In the genomic region with DNA sequence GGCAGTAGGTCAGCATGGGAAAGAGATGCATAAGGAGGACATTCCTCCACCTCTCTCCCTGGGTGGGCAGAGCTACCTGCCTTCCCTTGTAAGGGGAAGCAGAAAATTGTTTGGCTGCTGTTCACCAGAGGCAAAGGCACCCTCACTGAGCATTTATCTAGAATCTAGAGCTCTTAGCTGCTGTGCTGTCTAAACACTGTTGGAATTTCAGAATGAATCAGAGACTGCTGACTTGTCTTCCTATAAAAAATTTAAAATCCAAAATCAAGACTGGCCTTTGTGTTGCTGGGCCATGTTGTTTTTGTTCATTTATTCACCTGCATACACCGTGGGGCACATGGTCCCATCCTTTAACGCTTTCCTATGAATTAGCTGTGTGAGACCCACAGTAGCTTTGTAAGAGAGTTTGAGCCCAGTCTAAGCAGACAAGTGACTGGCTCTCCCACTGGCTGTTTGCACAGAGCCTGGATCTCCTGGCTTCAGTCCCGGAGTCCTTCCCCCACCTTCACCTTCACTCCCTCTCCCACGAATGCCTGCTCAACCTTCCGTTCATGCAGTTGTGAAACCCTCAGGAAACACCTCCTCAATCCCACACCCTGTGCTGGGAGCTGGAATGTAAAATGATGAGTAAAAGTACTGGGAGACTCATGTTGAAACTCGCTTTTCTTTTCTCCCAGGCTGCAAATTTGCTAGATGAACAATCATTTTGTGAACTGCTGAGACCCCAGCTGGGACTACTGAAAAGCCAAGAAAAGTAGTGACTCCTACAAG, we compare ENCODE assay signal across 12 cellular contexts.
DNase-seq lines count a peak whose midpoint lies in the region; ATAC-seq, FAIRE-seq and TF ChIP-seq lines count a peak whose summit lies in the region.
"Had no signal": no experiment of that assay in that cellular context is flagged by ENCODE, and none has a peak within 500 bp of the region (broad histone marks: within the 10 kb centered on the region; RNA-seq: fewer than 3 reads in every experiment).

No MANE protein-coding gene starts in this region.

- H3K9ac ChIP-seq in smooth muscle cell (ENCODE audit: low read depth), result peak overlapping the region; percentile 3

- POLR2A ChIA-PET in HEK293 (lab: Yijun Ruan, JAX), result interaction anchor here (1.2 kb wide), 1 partner anchor 8 kb away, joined by 4 read pairs; no protein-coding TSS in a partner anchor

- no peaks in the 10 kb centered on the region for H3K9me3 ChIP-seq in HEK293 (ENCODE audit: control insufficient read depth, insufficient read depth, low read depth, low read length)
- no peaks in the 10 kb centered on the region for H3K9me3 ChIP-seq in smooth muscle cell (replicated peaks; ENCODE audit: low read depth)

- ATAC-seq in HG02970 (IDR thresholded peaks at IDR 0.05; ENCODE audit: low FRiP score, unreplicated experiment), result no peak
- ATAC-seq: heart left ventricle had no signal

- CTCF ChIA-PET in HEK293 (lab: Yijun Ruan, JAX), result no interaction called here

- no peaks in the 10 kb centered on the region for H3K27me3 ChIP-seq in smooth muscle cell (ENCODE audit: low read depth)

- no peak overlapping the region for H2AFZ ChIP-seq in smooth muscle cell (ENCODE audit: low read depth)

- H3K79me2 ChIP-seq in smooth muscle cell (ENCODE audit: low read depth), result no peaks in the 10 kb centered on the region

- H3K4me3 ChIP-seq in HEK293 (ENCODE audit: low read depth, low read length) (no peak overlapping the region), smooth muscle cell (no peak overlapping the region)
- H3K4me3 ChIP-seq: cardiac muscle cell, heart left ventricle had no signal

- H3K4me1 ChIP-seq in HEK293 (ENCODE audit: control insufficient read depth, insufficient read depth, low read length), result no peaks in the 10 kb centered on the region
- peaks cover 8% of the 10 kb centered on the region for H3K4me1 ChIP-seq in smooth muscle cell (ENCODE audit: low read depth)
- H3K4me1 ChIP-seq: heart left ventricle had no signal

- no peak for FAIRE-seq in RCC 7860 (lab: Jason Lieb, UNC)

- H3F3A ChIP-seq in smooth muscle cell (ENCODE audit: low read depth), result no peaks in the 10 kb centered on the region

- WGBS in smooth muscle cell (ENCODE audit: low lambda C conversion rate), result 48% methylated on average over 6 of the region's 6 CpGs

- peak overlapping the region; percentile 47 for H3K4me2 ChIP-seq in smooth muscle cell

- DNase-seq in amniotic stem cell (lab: John Stamatoyannopoulos, UW) (peak; percentile 2), head of caudate nucleus (peak in 38 of 42 donors; percentile 33 to 91 (median 72)), smooth muscle cell (lab: John Stamatoyannopoulos, UW; ENCODE audit: unreplicated experiment) (no peak), RCC 7860 (ENCODE audit: low spot score) (no peak), DMS53 treated with DMSO at 0.1 percent for 48 hours (lab: John Stamatoyannopoulos, UW; ENCODE audit: unreplicated experiment) (no peak), GM19240 (ENCODE audit: insufficient read length, low spot score) (no peak)
- DNase-seq: heart left ventricle, NCI-H748 treated with DMSO at 0.1 percent for 48 hours, T-helper 2 cell had no signal

- intact Hi-C loops in head of caudate nucleus (cut with DNase I), result no loop called here

- H4K20me1 ChIP-seq in smooth muscle cell (ENCODE audit: low read depth), result no peaks in the 10 kb centered on the region

- H3K36me3 ChIP-seq in HEK293 (ENCODE audit: control insufficient read depth in 2 of 2, insufficient read depth in 1 of 2, low read length in 2 of 2), result no peaks in the 10 kb centered on the region
- H3K36me3 ChIP-seq in smooth muscle cell (ENCODE audit: low read depth), result no peaks in the 10 kb centered on the region
- H3K36me3 ChIP-seq: cardiac muscle cell, heart left ventricle had no signal

- TF ChIP-seq CTCF in HEK293 (tag by site-specific recombination; IDR thresholded peaks at IDR 0.05), result no peak
- no peak for TF ChIP-seq CTCF in smooth muscle cell (IDR thresholded peaks at IDR 0.05; ENCODE audit: borderline replicate concordance, insufficient read depth, poor library complexity, severe bottlenecking)

- H3K27ac ChIP-seq in HEK293 (ENCODE audit: extremely low read depth, low read depth, low read length) (no peak overlapping the region), smooth muscle cell (ENCODE audit: low read depth) (peak overlapping the region; percentile 51)
- H3K27ac ChIP-seq: cardiac muscle cell, heart left ventricle had no signal

TF ChIP-seq in HEK293, 187 proteins besides CTCF, POLR2A, EP300 and RAD21 (continues in another document):
- TF ChIP-seq, protein P1, sequence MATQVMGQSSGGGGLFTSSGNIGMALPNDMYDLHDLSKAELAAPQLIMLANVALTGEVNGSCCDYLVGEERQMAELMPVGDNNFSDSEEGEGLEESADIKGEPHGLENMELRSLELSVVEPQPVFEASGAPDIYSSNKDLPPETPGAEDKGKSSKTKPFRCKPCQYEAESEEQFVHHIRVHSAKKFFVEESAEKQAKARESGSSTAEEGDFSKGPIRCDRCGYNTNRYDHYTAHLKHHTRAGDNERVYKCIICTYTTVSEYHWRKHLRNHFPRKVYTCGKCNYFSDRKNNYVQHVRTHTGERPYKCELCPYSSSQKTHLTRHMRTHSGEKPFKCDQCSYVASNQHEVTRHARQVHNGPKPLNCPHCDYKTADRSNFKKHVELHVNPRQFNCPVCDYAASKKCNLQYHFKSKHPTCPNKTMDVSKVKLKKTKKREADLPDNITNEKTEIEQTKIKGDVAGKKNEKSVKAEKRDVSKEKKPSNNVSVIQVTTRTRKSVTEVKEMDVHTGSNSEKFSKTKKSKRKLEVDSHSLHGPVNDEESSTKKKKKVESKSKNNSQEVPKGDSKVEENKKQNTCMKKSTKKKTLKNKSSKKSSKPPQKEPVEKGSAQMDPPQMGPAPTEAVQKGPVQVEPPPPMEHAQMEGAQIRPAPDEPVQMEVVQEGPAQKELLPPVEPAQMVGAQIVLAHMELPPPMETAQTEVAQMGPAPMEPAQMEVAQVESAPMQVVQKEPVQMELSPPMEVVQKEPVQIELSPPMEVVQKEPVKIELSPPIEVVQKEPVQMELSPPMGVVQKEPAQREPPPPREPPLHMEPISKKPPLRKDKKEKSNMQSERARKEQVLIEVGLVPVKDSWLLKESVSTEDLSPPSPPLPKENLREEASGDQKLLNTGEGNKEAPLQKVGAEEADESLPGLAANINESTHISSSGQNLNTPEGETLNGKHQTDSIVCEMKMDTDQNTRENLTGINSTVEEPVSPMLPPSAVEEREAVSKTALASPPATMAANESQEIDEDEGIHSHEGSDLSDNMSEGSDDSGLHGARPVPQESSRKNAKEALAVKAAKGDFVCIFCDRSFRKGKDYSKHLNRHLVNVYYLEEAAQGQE (tag by site-specific recombination; IDR thresholded peaks at IDR 0.05), result no peak
- peak; percentile 84 for TF ChIP-seq EGR2 (tag by site-specific recombination; IDR thresholded peaks at IDR 0.05; ENCODE audit: low read depth)
- no peak for TF ChIP-seq KLF8 (tag by site-specific recombination; IDR thresholded peaks at IDR 0.05)
- no peak for TF ChIP-seq ZNF335 (tag by site-specific recombination; conservative IDR thresholded peaks at IDR 0.05)
- TF ChIP-seq, protein P2, sequence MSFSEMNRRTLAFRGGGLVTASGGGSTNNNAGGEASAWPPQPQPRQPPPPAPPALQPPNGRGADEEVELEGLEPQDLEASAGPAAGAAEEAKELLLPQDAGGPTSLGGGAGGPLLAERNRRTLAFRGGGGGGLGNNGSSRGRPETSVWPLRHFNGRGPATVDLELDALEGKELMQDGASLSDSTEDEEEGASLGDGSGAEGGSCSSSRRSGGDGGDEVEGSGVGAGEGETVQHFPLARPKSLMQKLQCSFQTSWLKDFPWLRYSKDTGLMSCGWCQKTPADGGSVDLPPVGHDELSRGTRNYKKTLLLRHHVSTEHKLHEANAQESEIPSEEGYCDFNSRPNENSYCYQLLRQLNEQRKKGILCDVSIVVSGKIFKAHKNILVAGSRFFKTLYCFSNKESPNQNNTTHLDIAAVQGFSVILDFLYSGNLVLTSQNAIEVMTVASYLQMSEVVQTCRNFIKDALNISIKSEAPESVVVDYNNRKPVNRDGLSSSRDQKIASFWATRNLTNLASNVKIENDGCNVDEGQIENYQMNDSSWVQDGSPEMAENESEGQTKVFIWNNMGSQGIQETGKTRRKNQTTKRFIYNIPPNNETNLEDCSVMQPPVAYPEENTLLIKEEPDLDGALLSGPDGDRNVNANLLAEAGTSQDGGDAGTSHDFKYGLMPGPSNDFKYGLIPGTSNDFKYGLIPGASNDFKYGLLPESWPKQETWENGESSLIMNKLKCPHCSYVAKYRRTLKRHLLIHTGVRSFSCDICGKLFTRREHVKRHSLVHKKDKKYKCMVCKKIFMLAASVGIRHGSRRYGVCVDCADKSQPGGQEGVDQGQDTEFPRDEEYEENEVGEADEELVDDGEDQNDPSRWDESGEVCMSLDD (tag by site-specific recombination; IDR thresholded peaks at IDR 0.05), result no peak
- TF ChIP-seq ZNF792 (tag by site-specific recombination; IDR thresholded peaks at IDR 0.05), result no peak
- peak; percentile 51; the same call in 1 of the 2 replicates for TF ChIP-seq GLIS1 (tag by site-specific recombination; IDR thresholded peaks at IDR 0.05)
- TF ChIP-seq RBAK (tag by site-specific recombination; IDR thresholded peaks at IDR 0.05), result no peak
- TF ChIP-seq, protein P3, sequence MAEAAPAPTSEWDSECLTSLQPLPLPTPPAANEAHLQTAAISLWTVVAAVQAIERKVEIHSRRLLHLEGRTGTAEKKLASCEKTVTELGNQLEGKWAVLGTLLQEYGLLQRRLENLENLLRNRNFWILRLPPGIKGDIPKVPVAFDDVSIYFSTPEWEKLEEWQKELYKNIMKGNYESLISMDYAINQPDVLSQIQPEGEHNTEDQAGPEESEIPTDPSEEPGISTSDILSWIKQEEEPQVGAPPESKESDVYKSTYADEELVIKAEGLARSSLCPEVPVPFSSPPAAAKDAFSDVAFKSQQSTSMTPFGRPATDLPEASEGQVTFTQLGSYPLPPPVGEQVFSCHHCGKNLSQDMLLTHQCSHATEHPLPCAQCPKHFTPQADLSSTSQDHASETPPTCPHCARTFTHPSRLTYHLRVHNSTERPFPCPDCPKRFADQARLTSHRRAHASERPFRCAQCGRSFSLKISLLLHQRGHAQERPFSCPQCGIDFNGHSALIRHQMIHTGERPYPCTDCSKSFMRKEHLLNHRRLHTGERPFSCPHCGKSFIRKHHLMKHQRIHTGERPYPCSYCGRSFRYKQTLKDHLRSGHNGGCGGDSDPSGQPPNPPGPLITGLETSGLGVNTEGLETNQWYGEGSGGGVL (tag by site-specific recombination; IDR thresholded peaks at IDR 0.05), result peak; percentile 77

Comparison
In these comparisons a context has a peak if more than half of its experiments do, and no peak if none do; other contexts are left out.
1. DNase-seq: peak in amniotic stem cell (single experiment) and head of caudate nucleus (38 of 42); none in smooth muscle cell (single experiment), RCC 7860 (single experiment), DMS53 treated with DMSO at 0.1 percent for 48 hours (single experiment) and GM19240 (single experiment).